In the genomic region with DNA sequence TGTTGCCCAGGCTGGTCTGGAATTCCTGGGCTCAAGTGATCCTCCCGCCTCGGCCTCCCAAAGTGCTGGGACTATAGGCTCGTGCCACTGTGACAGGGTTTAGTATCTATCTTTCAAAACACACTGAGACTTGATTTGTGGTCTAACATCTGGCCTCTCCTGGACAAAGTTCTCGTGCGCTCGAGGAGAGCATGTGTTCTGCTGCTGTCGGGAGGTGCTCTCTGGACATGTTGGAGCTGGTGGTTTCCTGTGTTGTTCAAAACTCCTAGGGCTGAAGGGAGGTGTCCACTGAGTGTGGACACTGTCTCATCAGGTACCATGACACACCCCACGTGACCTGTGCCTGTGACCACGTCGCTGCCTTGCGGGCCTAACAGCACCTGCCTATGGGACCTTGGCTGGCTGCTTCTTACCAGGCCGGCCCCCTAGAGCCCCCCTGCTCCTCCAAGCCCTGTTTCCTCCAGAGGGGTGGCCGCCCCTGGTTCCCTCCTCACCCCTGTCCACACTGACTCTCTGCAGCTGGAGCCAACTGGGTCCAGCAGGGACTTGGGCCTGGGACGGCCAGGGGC, we compare ENCODE assay signal across 19 cellular contexts. TPM values are rescaled to one million over a fixed set of nuclear protein-coding genes. Genes with fewer than 3 reads are reported as not detected.
DNase-seq lines count a peak whose midpoint lies in the region; ATAC-seq, FAIRE-seq and TF ChIP-seq lines count a peak whose summit lies in the region.
"Had no signal": no experiment of that assay in that cellular context is flagged by ENCODE, and none has a peak within 500 bp of the region (broad histone marks: within the 10 kb centered on the region; RNA-seq: fewer than 3 reads in every experiment).

No MANE protein-coding gene starts in this region.

- ATAC-seq in Right ventricle myocardium superior (ENCODE audit: poor library complexity) (no peak), K562 (no peak; the same call in 2 of the 3 replicates), GM21515 (IDR thresholded peaks at IDR 0.05; ENCODE audit: unreplicated experiment) (no peak)
- ATAC-seq in stimulated activated effector memory CD8-positive, alpha-beta T cell treated with anti-CD3 and anti-CD28 coated beads, Interleukin-12 subunit alpha, Interleukin-12 subunit beta, amount 100 ng/mL, for 72 hours, result no peak
- ATAC-seq: A549 had no signal

- H2AFZ ChIP-seq in K562 (ENCODE audit: low read depth, low read length), result no peak overlapping the region

- no peak for TF ChIP-seq RAD21 in K562 (CRISPR knock-in tag; conservative IDR thresholded peaks at IDR 0.05 in 1 of 2, IDR thresholded peaks at IDR 0.05 in 1 of 2)
- no peak for TF ChIP-seq RAD21 in liver (IDR thresholded peaks at IDR 0.05)

- TF ChIP-seq POLR2A in K562 (conservative IDR thresholded peaks at IDR 0.05), result no peak

- H3K27ac Mint-ChIP-seq in stimulated activated effector memory CD8-positive, alpha-beta T cell treated with anti-CD3 and anti-CD28 coated beads, Interleukin-12 subunit alpha, Interleukin-12 subunit beta, amount 100 ng/mL, for 72 hours, result peak overlapping the region; percentile 33
- no peak overlapping the region for H3K27ac Mint-ChIP-seq in type B pancreatic cell
- H3K27ac Mint-ChIP-seq: CD4-positive, alpha-beta memory T cell had no signal

- peak; percentile 29 for FAIRE-seq in K562 (lab: Jason Lieb, UNC)
- FAIRE-seq: A549, GM12892, GM18507 had no signal

- intact Hi-C loops in Right ventricle myocardium superior (cut with DNase I), result no loop called here
- intact Hi-C loops in K562 (cut with micrococcal nuclease), result no loop called here

- POLR2A ChIA-PET in K562 (lab: Yijun Ruan, JAX), result no interaction called here

- H3K4me3 Mint-ChIP-seq in stimulated activated effector memory CD8-positive, alpha-beta T cell treated with anti-CD3 and anti-CD28 coated beads, Interleukin-12 subunit alpha, Interleukin-12 subunit beta, amount 100 ng/mL, for 72 hours, result no peak overlapping the region
- no peak overlapping the region for H3K4me3 Mint-ChIP-seq in type B pancreatic cell

- H3K4me2 ChIP-seq in K562 (ENCODE audit: insufficient read depth, low read length), result no peak overlapping the region
- H3K4me2 ChIP-seq: A549, BLaER1 had no signal

- in situ Hi-C loops in K562 (cut with MboI), result no loop called here

- no peak overlapping the region for H3K4me3 ChIP-seq in cardiac muscle cell
- H3K4me3 ChIP-seq in K562, result no peak overlapping the region
- H3K4me3 ChIP-seq in liver (ENCODE audit: low read depth in 1 of 3, low read length in 3 of 3), result no peak overlapping the region
- H3K4me3 ChIP-seq: A549, BLaER1, HAP-1 had no signal

- no peak for TF ChIP-seq CTCF in cardiac muscle cell (IDR thresholded peaks at IDR 0.05; ENCODE audit: low read depth, low read length)
- TF ChIP-seq CTCF in K562 (IDR thresholded peaks at IDR 0.05 in 2 of 3, conservative IDR thresholded peaks at IDR 0.05 in 1 of 3; ENCODE audit: insufficient read depth in 2 of 3, low read depth in 1 of 3, low read length in 3 of 3), result no peak
- no peak for TF ChIP-seq CTCF in liver (IDR thresholded peaks at IDR 0.05; ENCODE audit: low read depth, low read length, missing input control)
- no peak for TF ChIP-seq CTCF in type B pancreatic cell (conservative IDR thresholded peaks at IDR 0.05)

- peaks cover 5% of the 10 kb centered on the region for H3K36me3 Mint-ChIP-seq in stimulated activated effector memory CD8-positive, alpha-beta T cell treated with anti-CD3 and anti-CD28 coated beads, Interleukin-12 subunit alpha, Interleukin-12 subunit beta, amount 100 ng/mL, for 72 hours
- H3K36me3 Mint-ChIP-seq in type B pancreatic cell, result peaks cover 5% of the 10 kb centered on the region

- peaks cover 8% of the 10 kb centered on the region; the same call in 2 of the 3 replicates for H3K79me2 ChIP-seq in K562 (ENCODE audit: control insufficient read depth, insufficient read depth, low read length)

- H3K36me3 ChIP-seq in cardiac muscle cell (no peaks in the 10 kb centered on the region), K562 (ENCODE audit: control insufficient read depth, insufficient read depth, low read length) (peaks cover 36% of the 10 kb centered on the region; the same call in 2 of the 3 replicates), liver (ENCODE audit: control insufficient read depth in 4 of 4, insufficient read depth in 3 of 4, low read depth in 1 of 4, low read length in 3 of 4) (peaks cover 0 to 8% (median 2%) of the 10 kb centered on the region in 4 donors)

- DNase-seq in cardiac muscle cell (ENCODE audit: low read depth in 1 of 2, low spot score in 1 of 2) (no peak), Right ventricle myocardium superior (no peak), K562 (ENCODE audit: extremely low read depth in 1 of 4, low spot score in 3 of 4) (no peak), type B pancreatic cell (ENCODE audit: extremely low spot score, unreplicated experiment) (no peak)
- DNase-seq in stimulated activated effector memory CD8-positive, alpha-beta T cell treated with anti-CD3 and anti-CD28 coated beads, Interleukin-12 subunit alpha, Interleukin-12 subunit beta, amount 100 ng/mL, for 72 hours (ENCODE audit: low spot score in 2 of 2), result no peak
- no peak for DNase-seq in activated CD4-positive, alpha-beta T cell treated with anti-CD3 and anti-CD28 coated beads, Interleukin-2, amount 50 U/mL, for 1 hour
- DNase-seq: CD4-positive, alpha-beta memory T cell; DMS153; DMS79; GDM1 had no signal

- no peaks in the 10 kb centered on the region for H3K27me3 ChIP-seq in cardiac muscle cell
- H3K27me3 ChIP-seq in K562 (ENCODE audit: control insufficient read depth in 2 of 2, insufficient read depth in 2 of 2, low read length in 2 of 2), result no peaks in the 10 kb centered on the region
- no peaks in the 10 kb centered on the region for H3K27me3 ChIP-seq in liver (ENCODE audit: control insufficient read depth in 4 of 4, insufficient read depth in 4 of 4, low read length in 3 of 4)
- H3K27me3 ChIP-seq: BLaER1 had no signal

- TF ChIP-seq EP300 in K562 (IDR thresholded peaks at IDR 0.05; ENCODE audit: low read length), result no peak

- peaks cover 17% of the 10 kb centered on the region for H3K4me1 Mint-ChIP-seq in stimulated activated effector memory CD8-positive, alpha-beta T cell treated with anti-CD3 and anti-CD28 coated beads, Interleukin-12 subunit alpha, Interleukin-12 subunit beta, amount 100 ng/mL, for 72 hours
- peaks cover 4% of the 10 kb centered on the region for H3K4me1 Mint-ChIP-seq in type B pancreatic cell (ENCODE audit: unreplicated experiment)

- no TSS peak for BruUV-seq in K562 (replicated peaks; lab: Mats Ljungman, UMichigan)

- no peaks in the 10 kb centered on the region for H4K20me1 ChIP-seq in K562 (replicated peaks; ENCODE audit: control insufficient read depth, insufficient read depth, low read length)
- H4K20me1 ChIP-seq: BLaER1 had no signal

- 61% methylated on average over 14 of the region's 14 CpGs for WGBS in K562 (ENCODE audit: insufficient coverage, low coverage, missing lambda C conversion rate)
- 75% methylated on average over 14 of the region's 14 CpGs for WGBS in liver

- H3K4me1 ChIP-seq in cardiac muscle cell (ENCODE audit: low read depth) (no peaks in the 10 kb centered on the region), K562 (replicated peaks in 1 of 2; ENCODE audit: control insufficient read depth in 2 of 2, insufficient read depth in 2 of 2, low read length in 2 of 2) (peaks cover 5 to 62% of the 10 kb centered on the region in 2 experiments; a peak in 3 of 5 replicates), liver (ENCODE audit: control insufficient read depth in 4 of 4, insufficient read depth in 4 of 4, low read length in 3 of 4) (peaks cover 13 to 64% (median 45%) of the 10 kb centered on the region in 4 donors)

- H3K9me3 ChIP-seq in cardiac muscle cell (ENCODE audit: low read depth), result no peaks in the 10 kb centered on the region
- no peaks in the 10 kb centered on the region for H3K9me3 ChIP-seq in K562 (replicated peaks; ENCODE audit: control insufficient read depth, insufficient read depth, low read depth, low read length)
- H3K9me3 ChIP-seq in liver (ENCODE audit: control insufficient read depth in 4 of 4, low read length in 3 of 4), result no peaks in the 10 kb centered on the region
- H3K9me3 ChIP-seq: A549, BLaER1, HAP-1 had no signal

- H3K27ac ChIP-seq in cardiac muscle cell (peak overlapping the region; percentile 32), K562 (ENCODE audit: extremely low read depth, low read depth, low read length) (no peak overlapping the region), liver (ENCODE audit: low read depth in 1 of 2, low read length in 2 of 2) (peak overlapping the region; percentile 40 to 77)
- H3K27ac ChIP-seq: 22Rv1, A549, BLaER1 had no signal

- H3K9ac ChIP-seq in K562 (ENCODE audit: insufficient read depth in 1 of 2, low read depth in 2 of 2, low read length in 2 of 2) (peak overlapping the region in 1 of 2 experiments; percentile 61; a peak in 1 of 4 replicates), liver (ENCODE audit: low read depth in 1 of 2, low read length in 2 of 2) (no peak overlapping the region)
- H3K9ac ChIP-seq: BLaER1 had no signal

- no peaks in the 10 kb centered on the region for H3K9me3 Mint-ChIP-seq in stimulated activated effector memory CD8-positive, alpha-beta T cell treated with anti-CD3 and anti-CD28 coated beads, Interleukin-12 subunit alpha, Interleukin-12 subunit beta, amount 100 ng/mL, for 72 hours
- no peaks in the 10 kb centered on the region for H3K9me3 Mint-ChIP-seq in type B pancreatic cell
- H3K9me3 Mint-ChIP-seq: CD4-positive, alpha-beta memory T cell had no signal

- H3K27me3 Mint-ChIP-seq in type B pancreatic cell, result no peaks in the 10 kb centered on the region
- H3K27me3 Mint-ChIP-seq: CD4-positive, alpha-beta memory T cell had no signal

- CTCF ChIA-PET in K562 (lab: Yijun Ruan, JAX; ENCODE audit: low intra/inter-chr PET ratio), result no interaction called here

- peaks cover 2% of the 10 kb centered on the region for H3K9me1 ChIP-seq in K562 (ENCODE audit: control insufficient read depth, insufficient read depth, low read length)

RNA-seq across cellular contexts. Expression of gene RFNG, which starts 5.6 kb away (rescaled TPM):
- total RNA-seq in cardiac muscle cell (94.6 and 104 TPM in 2 replicates), Right ventricle myocardium superior (20.5 TPM), K562 (2014; rRNA removed) (23.6 and 28.4 TPM in 2 replicates), K562 (2014; rRNA removed; fragmentation: Illumina TruSeq; extraction: Trizol) (6.5 and 9.5 TPM in 2 replicates), K562 (2015; rRNA removed; fragmentation: Illumina TruSeq; extraction: Trizol) (11.1 and 14.3 TPM in 2 replicates), K562 (2021) (26.9 and 30.2 TPM in 2 replicates), liver (10 to 100 TPM; 15.0 to 23.7 TPM), type B pancreatic cell (ENCODE audit: low replicate concordance) (35.9 and 43.4 TPM in 2 replicates)
- polyA plus RNA-seq in cardiac muscle cell (91.0 and 98.3 TPM in 2 replicates), K562 (2011; rRNA removed) (9.2 and 17.2 TPM in 2 replicates), K562 (2014; fragmentation: Illumina TruSeq; extraction: Trizol) (9.0 and 18.5 TPM in 2 replicates), K562 (2014; fragmentation: Nextera tagmentation; extraction: Ambion mirVana) (under 1 TPM; 0.32 to 0.66 TPM), K562 (2014; rRNA removed) (32.6 and 32.8 TPM in 2 replicates), liver (10 to 100 TPM; 23.2 to 36.0 TPM)
- total RNA-seq in K562 (2011; cell fraction: chromatin; rRNA removed; ENCODE audit: low replicate concordance), result 23.1 and 61.7 TPM in 2 replicates
- total RNA-seq in K562 (2011; cell fraction: nucleolus; rRNA removed), result 74.4 and 74.9 TPM in 2 replicates
- 36.5 and 40.5 TPM in 2 replicates for total RNA-seq in K562 (2011; cell fraction: nucleoplasm; rRNA removed)
- 12.2 and 23.8 TPM in 2 replicates for polyA plus RNA-seq in K562 (2011; cell fraction: cytosol; rRNA removed)
- 144 and 164 TPM in 2 replicates for polyA plus RNA-seq in K562 (2011; cell fraction: nucleus; rRNA removed)
- 16.9 and 35.2 TPM in 2 replicates for polyA plus RNA-seq in K562 (2012)
- polyA minus RNA-seq in K562 (2011; rRNA and poly(A)+ RNA removed), result 2.0 TPM in 2 replicates
- polyA minus RNA-seq in K562 (2011; cell fraction: cytosol; rRNA and poly(A)+ RNA removed), result 11.7 and 13.1 TPM in 2 replicates
- 11.4 and 14.3 TPM in 2 replicates for polyA minus RNA-seq in K562 (2011; cell fraction: nucleus; rRNA and poly(A)+ RNA removed)

RNA-seq across cellular contexts. Expression of gene GPS1, which starts 5.7 kb away (rescaled TPM):
- total RNA-seq in cardiac muscle cell, result 231 and 235 TPM in 2 replicates
- polyA plus RNA-seq in cardiac muscle cell, result 223 and 257 TPM in 2 replicates
- 86.5 TPM for total RNA-seq in Right ventricle myocardium superior
- 57.5 and 207 TPM in 2 replicates for total RNA-seq in K562 (2011; cell fraction: chromatin; rRNA removed; ENCODE audit: low replicate concordance)
- total RNA-seq in K562 (2011; cell fraction: nucleolus; rRNA removed), result 178 and 205 TPM in 2 replicates
- total RNA-seq in K562 (2011; cell fraction: nucleoplasm; rRNA removed), result 87.8 and 88.8 TPM in 2 replicates
- 137 and 183 TPM in 2 replicates for total RNA-seq in K562 (2014; rRNA removed)
- total RNA-seq in K562 (2014; rRNA removed; fragmentation: Illumina TruSeq; extraction: Trizol), result 17.5 and 26.3 TPM in 2 replicates
- 69.9 and 72.5 TPM in 2 replicates for total RNA-seq in K562 (2015; rRNA removed; fragmentation: Illumina TruSeq; extraction: Trizol)
- total RNA-seq in K562 (2021), result 162 and 167 TPM in 2 replicates
- 57.0 and 88.5 TPM in 2 replicates for polyA plus RNA-seq in K562 (2011; rRNA removed)
- 94.2 and 226 TPM in 2 replicates for polyA plus RNA-seq in K562 (2011; cell fraction: cytosol; rRNA removed)
- 212 and 255 TPM in 2 replicates for polyA plus RNA-seq in K562 (2011; cell fraction: nucleus; rRNA removed)
- 103 and 115 TPM in 2 replicates for polyA plus RNA-seq in K562 (2012)
- polyA plus RNA-seq in K562 (2014; fragmentation: Illumina TruSeq; extraction: Trizol), result 74.5 and 111 TPM in 2 replicates
- polyA plus RNA-seq in K562 (2014; fragmentation: Nextera tagmentation; extraction: Ambion mirVana), result 10 to 100 TPM in 1 of 2 experiments, 1 to 10 TPM in 1; 3.1 to 13.4 TPM
- 112 and 123 TPM in 2 replicates for polyA plus RNA-seq in K562 (2014; rRNA removed)
- polyA minus RNA-seq in K562 (2011; rRNA and poly(A)+ RNA removed), result 31.9 and 46.4 TPM in 2 replicates
- polyA minus RNA-seq in K562 (2011; cell fraction: cytosol; rRNA and poly(A)+ RNA removed), result 71.4 and 74.6 TPM in 2 replicates
- polyA minus RNA-seq in K562 (2011; cell fraction: nucleus; rRNA and poly(A)+ RNA removed), result 72.3 and 75.2 TPM in 2 replicates
- 10 to 100 TPM; 59.4 to 66.3 TPM for total RNA-seq in liver
- 10 to 100 TPM; 53.9 to 58.3 TPM for polyA plus RNA-seq in liver
- total RNA-seq in type B pancreatic cell (ENCODE audit: low replicate concordance), result 111 and 112 TPM in 2 replicates

RNA-seq across cellular contexts. Expression of gene DCXR, which starts 8.5 kb away (rescaled TPM):
- total RNA-seq in cardiac muscle cell (164 and 256 TPM in 2 replicates), Right ventricle myocardium superior (178 TPM), K562 (2014; rRNA removed) (165 and 194 TPM in 2 replicates), K562 (2014; rRNA removed; fragmentation: Illumina TruSeq; extraction: Trizol) (41.1 and 66.0 TPM in 2 replicates), K562 (2015; rRNA removed; fragmentation: Illumina TruSeq; extraction: Trizol) (76.0 and 90.0 TPM in 2 replicates), K562 (2021) (235 and 256 TPM in 2 replicates), liver (100 to 1,000 TPM in 1 of 2 donors, 10 to 100 TPM in 1; 58.6 to 504 TPM), type B pancreatic cell (ENCODE audit: low replicate concordance) (158 and 175 TPM in 2 replicates)
- polyA plus RNA-seq in cardiac muscle cell (228 and 312 TPM in 2 replicates), K562 (2011; rRNA removed) (156 and 201 TPM in 2 replicates), K562 (2014; fragmentation: Illumina TruSeq; extraction: Trizol) (243 and 274 TPM in 2 replicates), K562 (2014; fragmentation: Nextera tagmentation; extraction: Ambion mirVana) (10 to 100 TPM; 21.3 to 50.3 TPM), K562 (2014; rRNA removed) (229 and 261 TPM in 2 replicates), liver (1,000 to 10,000 TPM in 1 of 2 donors, 100 to 1,000 TPM in 1; 667 to 1,190 TPM)
- 78.8 and 254 TPM in 2 replicates for total RNA-seq in K562 (2011; cell fraction: chromatin; rRNA removed; ENCODE audit: low replicate concordance)
- total RNA-seq in K562 (2011; cell fraction: nucleolus; rRNA removed), result 329 and 354 TPM in 2 replicates
- total RNA-seq in K562 (2011; cell fraction: nucleoplasm; rRNA removed), result 133 and 150 TPM in 2 replicates
- polyA plus RNA-seq in K562 (2011; cell fraction: cytosol; rRNA removed), result 404 and 845 TPM in 2 replicates
- 611 and 714 TPM in 2 replicates for polyA plus RNA-seq in K562 (2011; cell fraction: nucleus; rRNA removed)
- polyA plus RNA-seq in K562 (2012), result 229 and 244 TPM in 2 replicates
- 34.8 and 73.6 TPM in 2 replicates for polyA minus RNA-seq in K562 (2011; rRNA and poly(A)+ RNA removed)
- polyA minus RNA-seq in K562 (2011; cell fraction: cytosol; rRNA and poly(A)+ RNA removed), result 67.3 and 81.5 TPM in 2 replicates
- polyA minus RNA-seq in K562 (2011; cell fraction: nucleus; rRNA and poly(A)+ RNA removed), result 104 and 111 TPM in 2 replicates

RNA-seq across cellular contexts. Expression of gene RAC3, which starts 14.5 kb away (rescaled TPM):
- total RNA-seq in cardiac muscle cell (58.7 and 73.7 TPM in 2 replicates), Right ventricle myocardium superior (0.97 TPM), K562 (2014; rRNA removed) (292 and 377 TPM in 2 replicates), K562 (2014; rRNA removed; fragmentation: Illumina TruSeq; extraction: Trizol) (21.8 and 30.5 TPM in 2 replicates), K562 (2015; rRNA removed; fragmentation: Illumina TruSeq; extraction: Trizol) (91.3 and 98.6 TPM in 2 replicates), K562 (2021) (133 and 139 TPM in 2 replicates), liver (1 to 10 TPM; 3.1 to 6.3 TPM), type B pancreatic cell (ENCODE audit: low replicate concordance) (41.7 and 51.7 TPM in 2 replicates)
- polyA plus RNA-seq in cardiac muscle cell (9.9 and 16.4 TPM in 2 replicates), K562 (2011; rRNA removed) (118 and 135 TPM in 2 replicates), K562 (2014; fragmentation: Illumina TruSeq; extraction: Trizol) (137 and 193 TPM in 2 replicates), K562 (2014; fragmentation: Nextera tagmentation; extraction: Ambion mirVana) (under 1 TPM; 0.23 to 0.28 TPM), K562 (2014; rRNA removed) (281 and 307 TPM in 2 replicates), liver (1 to 10 TPM in 1 of 2 donors, under 1 TPM in 1; 0.63 to 3.5 TPM)
- total RNA-seq in K562 (2011; cell fraction: chromatin; rRNA removed; ENCODE audit: low replicate concordance), result 19.4 and 85.2 TPM in 2 replicates
- 134 and 179 TPM in 2 replicates for total RNA-seq in K562 (2011; cell fraction: nucleolus; rRNA removed)
- total RNA-seq in K562 (2011; cell fraction: nucleoplasm; rRNA removed), result 71.3 and 86.0 TPM in 2 replicates
- 275 and 623 TPM in 2 replicates for polyA plus RNA-seq in K562 (2011; cell fraction: cytosol; rRNA removed)
- polyA plus RNA-seq in K562 (2011; cell fraction: nucleus; rRNA removed), result 159 and 273 TPM in 2 replicates
- polyA plus RNA-seq in K562 (2012), result 51.3 and 82.3 TPM in 2 replicates
- polyA minus RNA-seq in K562 (2011; rRNA and poly(A)+ RNA removed), result 16.0 and 29.2 TPM in 2 replicates
- 66.2 and 68.0 TPM in 2 replicates for polyA minus RNA-seq in K562 (2011; cell fraction: cytosol; rRNA and poly(A)+ RNA removed)
- polyA minus RNA-seq in K562 (2011; cell fraction: nucleus; rRNA and poly(A)+ RNA removed), result 52.2 and 55.2 TPM in 2 replicates
- polyA plus RNA-seq: CD14-positive monocyte had no signal

RNA-seq across cellular contexts. Expression of gene DUS1L, which starts 19.6 kb away (rescaled TPM):
- total RNA-seq in cardiac muscle cell (109 and 184 TPM in 2 replicates), Right ventricle myocardium superior (57.9 TPM), K562 (2014; rRNA removed) (203 and 249 TPM in 2 replicates), K562 (2014; rRNA removed; fragmentation: Illumina TruSeq; extraction: Trizol) (45.0 and 57.5 TPM in 2 replicates), K562 (2015; rRNA removed; fragmentation: Illumina TruSeq; extraction: Trizol) (83.1 and 83.9 TPM in 2 replicates), K562 (2021) (193 and 209 TPM in 2 replicates), liver (10 to 100 TPM; 40.6 to 59.5 TPM), type B pancreatic cell (ENCODE audit: low replicate concordance) (97.0 and 97.1 TPM in 2 replicates)
- polyA plus RNA-seq in cardiac muscle cell (183 and 196 TPM in 2 replicates), K562 (2011; rRNA removed) (60.1 and 77.0 TPM in 2 replicates), K562 (2014; fragmentation: Illumina TruSeq; extraction: Trizol) (97.2 and 99.8 TPM in 2 replicates), K562 (2014; fragmentation: Nextera tagmentation; extraction: Ambion mirVana) (10 to 100 TPM in 1 of 2 experiments, 1 to 10 TPM in 1; 7.8 to 11.3 TPM), K562 (2014; rRNA removed) (201 and 210 TPM in 2 replicates), liver (10 to 100 TPM; 47.2 to 74.7 TPM)
- total RNA-seq in K562 (2011; cell fraction: chromatin; rRNA removed; ENCODE audit: low replicate concordance), result 125 and 499 TPM in 2 replicates
- 452 and 491 TPM in 2 replicates for total RNA-seq in K562 (2011; cell fraction: nucleolus; rRNA removed)
- total RNA-seq in K562 (2011; cell fraction: nucleoplasm; rRNA removed), result 177 and 203 TPM in 2 replicates
- 62.4 and 118 TPM in 2 replicates for polyA plus RNA-seq in K562 (2011; cell fraction: cytosol; rRNA removed)
- polyA plus RNA-seq in K562 (2011; cell fraction: nucleus; rRNA removed), result 712 and 945 TPM in 2 replicates
- polyA plus RNA-seq in K562 (2012), result 123 and 178 TPM in 2 replicates
- 17.2 and 22.2 TPM in 2 replicates for polyA minus RNA-seq in K562 (2011; rRNA and poly(A)+ RNA removed)
- 54.0 and 54.3 TPM in 2 replicates for polyA minus RNA-seq in K562 (2011; cell fraction: cytosol; rRNA and poly(A)+ RNA removed)
- polyA minus RNA-seq in K562 (2011; cell fraction: nucleus; rRNA and poly(A)+ RNA removed), result 179 and 184 TPM in 2 replicates
